In the genomic region with DNA sequence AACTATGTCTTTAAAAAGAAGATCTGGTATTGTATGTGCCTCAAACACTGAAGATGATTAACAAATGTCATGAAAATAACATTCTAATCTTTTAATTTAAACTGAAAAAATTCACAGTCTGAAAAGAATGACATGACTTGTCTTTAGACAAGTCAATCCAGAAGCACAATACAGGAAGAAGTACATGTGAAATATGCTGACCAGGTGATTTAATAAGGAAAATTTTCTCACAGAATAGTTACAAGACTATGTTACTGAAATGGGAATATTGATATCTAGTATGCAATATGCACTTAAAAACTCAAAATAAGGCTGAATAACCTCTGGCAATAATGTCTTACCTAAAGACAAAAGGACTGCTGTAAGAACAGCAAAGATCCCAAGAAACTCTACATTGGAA, we compare ENCODE assay signal across 18 cellular contexts. TPM values are rescaled to one million over a fixed set of nuclear protein-coding genes. Genes with fewer than 3 reads are reported as not detected.
DNase-seq lines count a peak whose midpoint lies in the region; ATAC-seq, FAIRE-seq and TF ChIP-seq lines count a peak whose summit lies in the region.
"Had no signal": no experiment of that assay in that cellular context is flagged by ENCODE, and none has a peak within 500 bp of the region (broad histone marks: within the 10 kb centered on the region; RNA-seq: fewer than 3 reads in every experiment).

No MANE protein-coding gene starts in this region.

- in situ Hi-C loops in HepG2 (cut with HindIII; ENCODE audit: extremely low pct_ligation_motif_present, low pct_unique_long_range_greater_than_20kb) = no loop called here
- in situ Hi-C loops in IMR-90 (cut with MboI; ENCODE audit: low sequenced_read_pairs) = no loop called here
- in situ Hi-C loops in ACHN (cut with HindIII; ENCODE audit: low pct_ligation_motif_present, low pct_unique_long_range_greater_than_20kb, low sequenced_read_pairs) = no loop called here

- H2AK9ac ChIP-seq in IMR-90 (replicated peaks; ENCODE audit: low read depth, low read length, poor library complexity) = no peak overlapping the region

- H3K4me3 ChIP-seq in HepG2 (replicated peaks in 1 of 3; ENCODE audit: insufficient read depth in 1 of 3, low read depth in 2 of 3, low read length in 3 of 3) = no peak overlapping the region
- no peak overlapping the region for H3K4me3 ChIP-seq in right lobe of liver
- no peak overlapping the region for H3K4me3 ChIP-seq in IMR-90 (ENCODE audit: insufficient read depth, low read depth, low read length)
- H3K4me3 ChIP-seq: BLaER1 treated with 17β-estradiol and CSF1 and Interleukin-3, amounts not matched to agents 10 nM and 100 nM had no signal

- H3K18ac ChIP-seq in IMR-90 (ENCODE audit: low read depth, low read length) = no peak overlapping the region

- no peak overlapping the region for H3K56ac ChIP-seq in IMR-90 (ENCODE audit: extremely low read depth, insufficient read depth, low read length)

- TF ChIP-seq POLR2A in HepG2 (IDR thresholded peaks at IDR 0.05; ENCODE audit: insufficient read depth in 1 of 2, low read depth in 2 of 2, low read length in 2 of 2) (no peak), right lobe of liver (IDR thresholded peaks at IDR 0.05) (no peak), IMR-90 (IDR thresholded peaks at IDR 0.05; ENCODE audit: low read depth, low read length) (no peak)

- intact Hi-C loops in HepG2 (cut with micrococcal nuclease; ENCODE audit: unreplicated experiment) (no loop called here), right lobe of liver (cut with DNase I) (no loop called here), IMR-90 (cut with micrococcal nuclease) (no loop called here)

- TF ChIP-seq RAD21 in HepG2 (CRISPR knock-in tag; IDR thresholded peaks at IDR 0.05) (no peak), IMR-90 (IDR thresholded peaks at IDR 0.05; ENCODE audit: low read length) (no peak)

- H2BK5ac ChIP-seq in IMR-90 (ENCODE audit: low read depth, low read length, poor library complexity, severe bottlenecking) = no peak overlapping the region

- no peaks in the 10 kb centered on the region for H3K4me1 ChIP-seq in HepG2 (ENCODE audit: insufficient read depth, low read length)
- peaks cover 0 to 12% (median 0%) of the 10 kb centered on the region in 4 donors for H3K4me1 ChIP-seq in right lobe of liver
- no peaks in the 10 kb centered on the region for H3K4me1 ChIP-seq in IMR-90 (ENCODE audit: control insufficient read depth, insufficient read depth, low read length)
- H3K4me1 ChIP-seq: Caco-2 had no signal

- H4K8ac ChIP-seq in IMR-90 (ENCODE audit: low read depth in 2 of 2, low read length in 2 of 2) = no peak overlapping the region

- BruUV-seq in HepG2 (replicated peaks; lab: Mats Ljungman, UMichigan) (no TSS peak), IMR-90 (replicated peaks; lab: Mats Ljungman, UMichigan) (no TSS peak)

- H3K9me1 ChIP-seq in IMR-90 (ENCODE audit: insufficient read depth, low read length) = no peaks in the 10 kb centered on the region; the same call in 1 of the 2 replicates

- no peaks in the 10 kb centered on the region for H3K9me3 ChIP-seq in HepG2 (ENCODE audit: low read length)
- no peaks in the 10 kb centered on the region for H3K9me3 ChIP-seq in right lobe of liver
- peaks cover 2% of the 10 kb centered on the region; the same call in 1 of the 2 replicates for H3K9me3 ChIP-seq in IMR-90 (ENCODE audit: control insufficient read depth, insufficient read depth, low read length)
- H3K9me3 ChIP-seq: Caco-2 had no signal

- no peak overlapping the region for H2BK15ac ChIP-seq in IMR-90 (ENCODE audit: low read depth, low read length)

- no peak overlapping the region for H2BK20ac ChIP-seq in IMR-90 (ENCODE audit: low read depth, low read length)

- H4K20me1 ChIP-seq in HepG2 (ENCODE audit: insufficient read depth, low read length) (no peaks in the 10 kb centered on the region), IMR-90 (ENCODE audit: insufficient read depth, low read length) (peaks cover 18% of the 10 kb centered on the region; the same call in 1 of the 2 replicates)

- dilution Hi-C loops in IMR-90 (cut with HindIII; ENCODE audit: low sequenced_read_pairs, unreplicated experiment) = no loop called here

- H3K27me3 ChIP-seq in HepG2 (ENCODE audit: control insufficient read depth in 1 of 2, insufficient read depth in 2 of 2, low read length in 2 of 2) (no peaks in the 10 kb centered on the region), right lobe of liver (no peaks in the 10 kb centered on the region), IMR-90 (ENCODE audit: control insufficient read depth, insufficient read depth, low read length) (no peaks in the 10 kb centered on the region)
- H3K27me3 ChIP-seq: BLaER1 treated with 17β-estradiol and CSF1 and Interleukin-3, amounts not matched to agents 10 nM and 100 nM had no signal

- H3K9ac ChIP-seq in HepG2 (ENCODE audit: insufficient read depth, low read depth, low read length) = no peak overlapping the region
- H3K9ac ChIP-seq in IMR-90 (ENCODE audit: low read depth, low read length) = no peak overlapping the region
- H3K9ac ChIP-seq: BLaER1 treated with 17β-estradiol and CSF1 and Interleukin-3, amounts not matched to agents 10 nM and 100 nM had no signal

- no peak overlapping the region for H2BK120ac ChIP-seq in IMR-90 (ENCODE audit: low read depth, low read length)

- ATAC-seq in HepG2 (no peak), right lobe of liver (no peak), IMR-90 (ENCODE audit: low read depth) (no peak), HG02852 (IDR thresholded peaks at IDR 0.05; ENCODE audit: unreplicated experiment) (no peak)
- ATAC-seq: CD8-positive, alpha-beta T cell had no signal

- FAIRE-seq in HepG2 (lab: Jason Lieb, UNC) (no peak), islet of Langerhans (lab: Jason Lieb, UNC) (peak; percentile 61)
- FAIRE-seq: G401.6, GM12891 had no signal

- no peaks in the 10 kb centered on the region for H3K79me2 ChIP-seq in HepG2 (ENCODE audit: insufficient read depth, low read length)

- H3K23ac ChIP-seq in IMR-90 (ENCODE audit: low read depth, low read length) = no peak overlapping the region

- H3K36me3 ChIP-seq in HepG2 (replicated peaks in 1 of 2; ENCODE audit: control insufficient read depth in 1 of 2, insufficient read depth in 2 of 2, low read length in 2 of 2) (no peaks in the 10 kb centered on the region), right lobe of liver (no peaks in the 10 kb centered on the region), IMR-90 (ENCODE audit: control insufficient read depth, insufficient read depth, low read length) (no peaks in the 10 kb centered on the region; the same call in 1 of the 2 replicates)

- CTCF ChIA-PET in HepG2 (lab: Yijun Ruan, JAX; ENCODE audit: low intra/inter-chr PET ratio, low total read pairs) = no interaction called here
- CTCF ChIA-PET in IMR-90 (lab: Yijun Ruan, JAX) = interaction anchor here (1.3 kb wide), 1 partner anchor 11 kb away, joined by 3 read pairs; no protein-coding TSS in a partner anchor

- TF ChIP-seq EP300 in HepG2 (IDR thresholded peaks at IDR 0.05; ENCODE audit: low read depth in 2 of 2, low read length in 2 of 2) = no peak
- no peak for TF ChIP-seq EP300 in HepG2 (CRISPR knock-in tag; IDR thresholded peaks at IDR 0.05; ENCODE audit: borderline replicate concordance)

- H4K91ac ChIP-seq in IMR-90 (ENCODE audit: insufficient read depth, low read depth, low read length) = no peak overlapping the region

- TF ChIP-seq CTCF in HepG2 (CRISPR knock-in tag; IDR thresholded peaks at IDR 0.05) (no peak), right lobe of liver (IDR thresholded peaks at IDR 0.05) (no peak), IMR-90 (conservative IDR thresholded peaks at IDR 0.05; ENCODE audit: low read depth, low read length) (no peak)

- H2AK5ac ChIP-seq in IMR-90 (ENCODE audit: low read depth, low read length) = no peak overlapping the region

- H4K5ac ChIP-seq in IMR-90 (ENCODE audit: low read depth, low read length) = no peak overlapping the region

- no peak overlapping the region for H3K4me2 ChIP-seq in HepG2 (ENCODE audit: low read depth, low read length)
- no peak overlapping the region for H3K4me2 ChIP-seq in IMR-90 (ENCODE audit: low read depth, low read length)

- no peak overlapping the region for H2AFZ ChIP-seq in HepG2 (ENCODE audit: low read length)
- H2AFZ ChIP-seq in IMR-90 (replicated peaks; ENCODE audit: low read length, poor library complexity) = no peak overlapping the region

- peaks cover 17 to 36% of the 10 kb centered on the region in 2 experiments for H3K79me1 ChIP-seq in IMR-90 (ENCODE audit: low read depth in 1 of 2, low read length in 2 of 2)

- no peak overlapping the region for H3K27ac ChIP-seq in HepG2 (ENCODE audit: extremely low read length, insufficient read depth, low read length)
- no peak overlapping the region for H3K27ac ChIP-seq in right lobe of liver
- no peak overlapping the region for H3K27ac ChIP-seq in IMR-90 (ENCODE audit: insufficient read depth, low read length)
- H3K27ac ChIP-seq: 22Rv1; BLaER1 treated with 17β-estradiol and CSF1 and Interleukin-3, amounts not matched to agents 10 nM and 100 nM; C4-2B had no signal

- H3K14ac ChIP-seq in IMR-90 (replicated peaks; ENCODE audit: low read depth, low read length) = no peak overlapping the region

- H3K4ac ChIP-seq in IMR-90 (ENCODE audit: low read depth, low read length) = no peak overlapping the region

- DNase-seq in HepG2 (ENCODE audit: low spot score) (no peak), right lobe of liver (no peak), IMR-90 (no peak), ACHN (no peak)
- DNase-seq: AML-193; Caco-2; Calu3; CD4-positive, alpha-beta T cell; CD8-positive, alpha-beta T cell; DMS79 treated with DMSO at 0.1 percent for 48 hours; GF-D8 had no signal

- POLR2A ChIA-PET in HepG2 (lab: Yijun Ruan, JAX) (no interaction called here), IMR-90 (lab: Charles Lee; ENCODE audit: unreplicated experiment) (no interaction called here)

RNA-seq across cellular contexts. Expression of a gene that starts 13.1 kb away (rescaled TPM):
- total RNA-seq in HepG2 (2016; rRNA removed; fragmentation: Illumina TruSeq; extraction: Trizol) (1.4 and 1.7 TPM in 2 replicates), right lobe of liver (1 to 10 TPM; 2.9 to 8.7 (median 4.1) TPM), IMR-90 (2012; rRNA removed) (24.2 and 25.6 TPM in 2 replicates)
- 0.61 and 1.1 TPM in 2 replicates for total RNA-seq in HepG2 (2016; cell fraction: cytosol; rRNA removed; fragmentation: Illumina TruSeq; extraction: Trizol; ENCODE audit: low read depth)
- total RNA-seq in HepG2 (2016; cell fraction: insoluble cytoplasmic fraction; rRNA removed; fragmentation: Illumina TruSeq; extraction: Trizol) = 1.2 and 1.3 TPM in 2 replicates
- 0.83 and 1.00 TPM in 2 replicates for total RNA-seq in HepG2 (2016; cell fraction: membrane; rRNA removed; fragmentation: Illumina TruSeq; extraction: Trizol)
- 2.4 and 2.6 TPM in 2 replicates for total RNA-seq in HepG2 (2016; cell fraction: nucleus; rRNA removed; fragmentation: Illumina TruSeq; extraction: Trizol)
- polyA plus RNA-seq in HepG2 (2011; rRNA removed) (0.44 and 0.77 TPM in 2 replicates), IMR-90 (2012; rRNA removed) (2.0 and 2.3 TPM in 2 replicates)
- polyA plus RNA-seq in HepG2 (2011; cell fraction: cytosol; rRNA removed) = 0.17 and 0.82 TPM in 2 replicates
- 0.56 and 0.74 TPM in 2 replicates for polyA plus RNA-seq in HepG2 (2011; cell fraction: nucleus; rRNA removed)
- polyA plus RNA-seq in HepG2 (2012) = 0.30 and 0.35 TPM in 2 replicates
- polyA plus RNA-seq in HepG2 (2016; cell fraction: cytosol; fragmentation: Illumina TruSeq; extraction: Trizol; ENCODE audit: low read depth) = 0.16 and 0.33 TPM in 2 replicates
- polyA plus RNA-seq in HepG2 (2016; cell fraction: insoluble cytoplasmic fraction; fragmentation: Illumina TruSeq; extraction: Trizol; ENCODE audit: low read depth) = 0.70 and 0.80 TPM in 2 replicates
- 0.33 and 0.34 TPM in 2 replicates for polyA plus RNA-seq in HepG2 (2016; cell fraction: membrane; fragmentation: Illumina TruSeq; extraction: Trizol; ENCODE audit: low read depth)
- 0.22 and 0.37 TPM in 2 replicates for polyA plus RNA-seq in HepG2 (2016; cell fraction: nucleus; fragmentation: Illumina TruSeq; extraction: Trizol; ENCODE audit: insufficient read depth, low read depth)
- 5.0 and 12.4 TPM in 2 replicates for polyA minus RNA-seq in HepG2 (2011; rRNA and poly(A)+ RNA removed; ENCODE audit: low replicate concordance)
- polyA minus RNA-seq in HepG2 (2011; cell fraction: cytosol; rRNA and poly(A)+ RNA removed) = 0.79 and 1.5 TPM in 2 replicates
- 5.8 and 9.8 TPM in 2 replicates for polyA minus RNA-seq in HepG2 (2011; cell fraction: nucleus; rRNA and poly(A)+ RNA removed)
- 0.32 and 0.99 TPM in 2 replicates for polyA plus RNA-seq in IMR-90 (2012; cell fraction: cytosol; rRNA removed)
- polyA plus RNA-seq in IMR-90 (2012; cell fraction: nucleus; rRNA removed; ENCODE audit: low replicate concordance) = 3.0 and 8.0 TPM in 2 replicates
